1 cellular context compared by ENCODE assay signal in the genomic region with DNA sequence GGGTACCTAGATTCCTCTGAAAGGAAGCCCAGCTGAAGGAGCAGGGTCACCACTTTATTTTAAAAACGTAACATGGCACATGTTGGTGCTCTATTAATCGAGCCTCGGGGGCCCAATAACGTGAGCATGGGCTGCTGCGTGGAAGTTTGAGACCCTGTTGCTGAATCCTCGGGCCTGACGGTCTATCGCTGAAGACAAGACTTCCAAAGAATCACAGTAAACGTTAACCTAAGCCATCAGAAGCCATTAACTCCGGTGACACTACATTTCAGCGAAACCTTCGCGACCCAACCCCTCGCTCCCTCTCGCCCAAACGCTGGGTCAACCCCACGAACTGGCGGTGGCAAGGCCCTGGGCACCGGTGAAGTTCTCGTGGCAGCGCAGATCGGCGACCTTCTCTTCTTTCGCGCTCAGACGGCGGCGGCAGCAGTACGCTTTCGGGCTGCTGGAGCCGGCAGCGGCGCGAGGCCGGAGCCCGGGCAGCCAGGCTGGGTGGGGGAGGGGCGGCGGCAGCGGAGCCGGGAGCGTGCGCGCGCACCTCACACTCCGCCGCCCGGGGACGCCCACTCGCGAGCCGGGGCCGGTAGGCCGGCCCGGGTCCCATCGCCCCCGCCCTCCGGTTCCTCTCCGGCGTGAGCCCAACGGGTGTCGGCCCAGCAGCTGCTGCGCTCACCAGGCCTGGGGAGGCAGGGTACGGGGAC.
TF ChIP-seq lines count a peak whose summit lies in the region.

No MANE protein-coding gene starts in this region.

TF ChIP-seq in K562, 482 proteins besides CTCF, POLR2A, EP300 and RAD21 (continued from another document and continues in another):
- peak; percentile 85 for TF ChIP-seq SAP30 (IDR thresholded peaks at IDR 0.05; ENCODE audit: borderline replicate concordance, insufficient read depth, low read depth, low read length, poor library complexity, severe bottlenecking)
- TF ChIP-seq, protein P1, sequence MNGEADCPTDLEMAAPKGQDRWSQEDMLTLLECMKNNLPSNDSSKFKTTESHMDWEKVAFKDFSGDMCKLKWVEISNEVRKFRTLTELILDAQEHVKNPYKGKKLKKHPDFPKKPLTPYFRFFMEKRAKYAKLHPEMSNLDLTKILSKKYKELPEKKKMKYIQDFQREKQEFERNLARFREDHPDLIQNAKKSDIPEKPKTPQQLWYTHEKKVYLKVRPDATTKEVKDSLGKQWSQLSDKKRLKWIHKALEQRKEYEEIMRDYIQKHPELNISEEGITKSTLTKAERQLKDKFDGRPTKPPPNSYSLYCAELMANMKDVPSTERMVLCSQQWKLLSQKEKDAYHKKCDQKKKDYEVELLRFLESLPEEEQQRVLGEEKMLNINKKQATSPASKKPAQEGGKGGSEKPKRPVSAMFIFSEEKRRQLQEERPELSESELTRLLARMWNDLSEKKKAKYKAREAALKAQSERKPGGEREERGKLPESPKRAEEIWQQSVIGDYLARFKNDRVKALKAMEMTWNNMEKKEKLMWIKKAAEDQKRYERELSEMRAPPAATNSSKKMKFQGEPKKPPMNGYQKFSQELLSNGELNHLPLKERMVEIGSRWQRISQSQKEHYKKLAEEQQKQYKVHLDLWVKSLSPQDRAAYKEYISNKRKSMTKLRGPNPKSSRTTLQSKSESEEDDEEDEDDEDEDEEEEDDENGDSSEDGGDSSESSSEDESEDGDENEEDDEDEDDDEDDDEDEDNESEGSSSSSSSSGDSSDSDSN (IDR thresholded peaks at IDR 0.05; ENCODE audit: borderline replicate concordance in 1 of 2, low read depth in 2 of 2, low read length in 2 of 2): peak; percentile 23 to 66; a peak in 1 of 4 replicates
- TF ChIP-seq IFI16 (CRISPR knock-in tag; IDR thresholded peaks at IDR 0.05): no peak
- TF ChIP-seq ZC3H8 (IDR thresholded peaks at IDR 0.05): no peak
- TF ChIP-seq, protein P2, sequence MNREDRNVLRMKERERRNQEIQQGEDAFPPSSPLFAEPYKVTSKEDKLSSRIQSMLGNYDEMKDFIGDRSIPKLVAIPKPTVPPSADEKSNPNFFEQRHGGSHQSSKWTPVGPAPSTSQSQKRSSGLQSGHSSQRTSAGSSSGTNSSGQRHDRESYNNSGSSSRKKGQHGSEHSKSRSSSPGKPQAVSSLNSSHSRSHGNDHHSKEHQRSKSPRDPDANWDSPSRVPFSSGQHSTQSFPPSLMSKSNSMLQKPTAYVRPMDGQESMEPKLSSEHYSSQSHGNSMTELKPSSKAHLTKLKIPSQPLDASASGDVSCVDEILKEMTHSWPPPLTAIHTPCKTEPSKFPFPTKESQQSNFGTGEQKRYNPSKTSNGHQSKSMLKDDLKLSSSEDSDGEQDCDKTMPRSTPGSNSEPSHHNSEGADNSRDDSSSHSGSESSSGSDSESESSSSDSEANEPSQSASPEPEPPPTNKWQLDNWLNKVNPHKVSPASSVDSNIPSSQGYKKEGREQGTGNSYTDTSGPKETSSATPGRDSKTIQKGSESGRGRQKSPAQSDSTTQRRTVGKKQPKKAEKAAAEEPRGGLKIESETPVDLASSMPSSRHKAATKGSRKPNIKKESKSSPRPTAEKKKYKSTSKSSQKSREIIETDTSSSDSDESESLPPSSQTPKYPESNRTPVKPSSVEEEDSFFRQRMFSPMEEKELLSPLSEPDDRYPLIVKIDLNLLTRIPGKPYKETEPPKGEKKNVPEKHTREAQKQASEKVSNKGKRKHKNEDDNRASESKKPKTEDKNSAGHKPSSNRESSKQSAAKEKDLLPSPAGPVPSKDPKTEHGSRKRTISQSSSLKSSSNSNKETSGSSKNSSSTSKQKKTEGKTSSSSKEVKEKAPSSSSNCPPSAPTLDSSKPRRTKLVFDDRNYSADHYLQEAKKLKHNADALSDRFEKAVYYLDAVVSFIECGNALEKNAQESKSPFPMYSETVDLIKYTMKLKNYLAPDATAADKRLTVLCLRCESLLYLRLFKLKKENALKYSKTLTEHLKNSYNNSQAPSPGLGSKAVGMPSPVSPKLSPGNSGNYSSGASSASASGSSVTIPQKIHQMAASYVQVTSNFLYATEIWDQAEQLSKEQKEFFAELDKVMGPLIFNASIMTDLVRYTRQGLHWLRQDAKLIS (CRISPR knock-in tag; IDR thresholded peaks at IDR 0.05): no peak
- TF ChIP-seq HNRNPLL (IDR thresholded peaks at IDR 0.05; ENCODE audit: low read depth, low read length, poor library complexity, severe bottlenecking): no peak
- TF ChIP-seq, protein P3, sequence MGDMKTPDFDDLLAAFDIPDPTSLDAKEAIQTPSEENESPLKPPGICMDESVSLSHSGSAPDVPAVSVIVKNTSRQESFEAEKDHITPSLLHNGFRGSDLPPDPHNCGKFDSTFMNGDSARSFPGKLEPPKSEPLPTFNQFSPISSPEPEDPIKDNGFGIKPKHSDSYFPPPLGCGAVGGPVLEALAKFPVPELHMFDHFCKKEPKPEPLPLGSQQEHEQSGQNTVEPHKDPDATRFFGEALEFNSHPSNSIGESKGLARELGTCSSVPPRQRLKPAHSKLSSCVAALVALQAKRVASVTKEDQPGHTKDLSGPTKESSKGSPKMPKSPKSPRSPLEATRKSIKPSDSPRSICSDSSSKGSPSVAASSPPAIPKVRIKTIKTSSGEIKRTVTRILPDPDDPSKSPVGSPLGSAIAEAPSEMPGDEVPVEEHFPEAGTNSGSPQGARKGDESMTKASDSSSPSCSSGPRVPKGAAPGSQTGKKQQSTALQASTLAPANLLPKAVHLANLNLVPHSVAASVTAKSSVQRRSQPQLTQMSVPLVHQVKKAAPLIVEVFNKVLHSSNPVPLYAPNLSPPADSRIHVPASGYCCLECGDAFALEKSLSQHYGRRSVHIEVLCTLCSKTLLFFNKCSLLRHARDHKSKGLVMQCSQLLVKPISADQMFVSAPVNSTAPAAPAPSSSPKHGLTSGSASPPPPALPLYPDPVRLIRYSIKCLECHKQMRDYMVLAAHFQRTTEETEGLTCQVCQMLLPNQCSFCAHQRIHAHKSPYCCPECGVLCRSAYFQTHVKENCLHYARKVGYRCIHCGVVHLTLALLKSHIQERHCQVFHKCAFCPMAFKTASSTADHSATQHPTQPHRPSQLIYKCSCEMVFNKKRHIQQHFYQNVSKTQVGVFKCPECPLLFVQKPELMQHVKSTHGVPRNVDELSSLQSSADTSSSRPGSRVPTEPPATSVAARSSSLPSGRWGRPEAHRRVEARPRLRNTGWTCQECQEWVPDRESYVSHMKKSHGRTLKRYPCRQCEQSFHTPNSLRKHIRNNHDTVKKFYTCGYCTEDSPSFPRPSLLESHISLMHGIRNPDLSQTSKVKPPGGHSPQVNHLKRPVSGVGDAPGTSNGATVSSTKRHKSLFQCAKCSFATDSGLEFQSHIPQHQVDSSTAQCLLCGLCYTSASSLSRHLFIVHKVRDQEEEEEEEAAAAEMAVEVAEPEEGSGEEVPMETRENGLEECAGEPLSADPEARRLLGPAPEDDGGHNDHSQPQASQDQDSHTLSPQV (IDR thresholded peaks at IDR 0.05): peak; percentile 73; the same call in 1 of the 2 replicates
- TF ChIP-seq ZNF282 (CRISPR knock-in tag; IDR thresholded peaks at IDR 0.05): peak; percentile 19; the same call in 1 of the 2 replicates
- TF ChIP-seq, protein P4, sequence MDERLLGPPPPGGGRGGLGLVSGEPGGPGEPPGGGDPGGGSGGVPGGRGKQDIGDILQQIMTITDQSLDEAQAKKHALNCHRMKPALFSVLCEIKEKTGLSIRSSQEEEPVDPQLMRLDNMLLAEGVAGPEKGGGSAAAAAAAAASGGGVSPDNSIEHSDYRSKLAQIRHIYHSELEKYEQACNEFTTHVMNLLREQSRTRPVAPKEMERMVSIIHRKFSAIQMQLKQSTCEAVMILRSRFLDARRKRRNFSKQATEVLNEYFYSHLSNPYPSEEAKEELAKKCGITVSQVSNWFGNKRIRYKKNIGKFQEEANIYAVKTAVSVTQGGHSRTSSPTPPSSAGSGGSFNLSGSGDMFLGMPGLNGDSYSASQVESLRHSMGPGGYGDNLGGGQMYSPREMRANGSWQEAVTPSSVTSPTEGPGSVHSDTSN (CRISPR knock-in tag; IDR thresholded peaks at IDR 0.05; ENCODE audit: low read depth): no peak
- TF ChIP-seq, protein P4 (tag; conservative IDR thresholded peaks at IDR 0.05; ENCODE audit: low read depth): no peak
- peak; percentile 95 for TF ChIP-seq ZFX (CRISPR knock-in tag; IDR thresholded peaks at IDR 0.05)
- TF ChIP-seq ZBED1 (IDR thresholded peaks at IDR 0.05): peak; percentile 67; the same call in 1 of the 2 replicates
- TF ChIP-seq MTF1 (CRISPR knock-in tag; IDR thresholded peaks at IDR 0.05; ENCODE audit: borderline replicate concordance): no peak
- 0 out of 2 replicates have a peak, but pooled peaks have one; percentile 7 for TF ChIP-seq ZBTB1 (CRISPR knock-in tag; IDR thresholded peaks at IDR 0.05; ENCODE audit: borderline replicate concordance, low read depth)
- peak; percentile 12; the same call in 1 of the 2 replicates for TF ChIP-seq CBFA2T3 (IDR thresholded peaks at IDR 0.05)
- peak; percentile 76 for TF ChIP-seq OTX1 (CRISPR knock-in tag; IDR thresholded peaks at IDR 0.05)
- peak; percentile 18 for TF ChIP-seq NFIC (IDR thresholded peaks at IDR 0.05)
- peak; percentile 47; the same call in 1 of the 2 replicates for TF ChIP-seq BHLHE40 (IDR thresholded peaks at IDR 0.05; ENCODE audit: low read length)
- no peak for TF ChIP-seq ZNF316 (IDR thresholded peaks at IDR 0.05)
- peak; percentile 35 to 77; a peak in 2 of 4 replicates for TF ChIP-seq TEAD1 (CRISPR knock-in tag; IDR thresholded peaks at IDR 0.05)
- peak; percentile 35 for TF ChIP-seq JUND (IDR thresholded peaks at IDR 0.05; ENCODE audit: borderline replicate concordance, low read depth, low read length)
- TF ChIP-seq JUND (tag; IDR thresholded peaks at IDR 0.05; ENCODE audit: borderline replicate concordance, low read depth, low read length): no peak
- TF ChIP-seq SMC3 (conservative IDR thresholded peaks at IDR 0.05; ENCODE audit: insufficient read depth, low read depth, low read length): no peak
- TF ChIP-seq, protein P5, sequence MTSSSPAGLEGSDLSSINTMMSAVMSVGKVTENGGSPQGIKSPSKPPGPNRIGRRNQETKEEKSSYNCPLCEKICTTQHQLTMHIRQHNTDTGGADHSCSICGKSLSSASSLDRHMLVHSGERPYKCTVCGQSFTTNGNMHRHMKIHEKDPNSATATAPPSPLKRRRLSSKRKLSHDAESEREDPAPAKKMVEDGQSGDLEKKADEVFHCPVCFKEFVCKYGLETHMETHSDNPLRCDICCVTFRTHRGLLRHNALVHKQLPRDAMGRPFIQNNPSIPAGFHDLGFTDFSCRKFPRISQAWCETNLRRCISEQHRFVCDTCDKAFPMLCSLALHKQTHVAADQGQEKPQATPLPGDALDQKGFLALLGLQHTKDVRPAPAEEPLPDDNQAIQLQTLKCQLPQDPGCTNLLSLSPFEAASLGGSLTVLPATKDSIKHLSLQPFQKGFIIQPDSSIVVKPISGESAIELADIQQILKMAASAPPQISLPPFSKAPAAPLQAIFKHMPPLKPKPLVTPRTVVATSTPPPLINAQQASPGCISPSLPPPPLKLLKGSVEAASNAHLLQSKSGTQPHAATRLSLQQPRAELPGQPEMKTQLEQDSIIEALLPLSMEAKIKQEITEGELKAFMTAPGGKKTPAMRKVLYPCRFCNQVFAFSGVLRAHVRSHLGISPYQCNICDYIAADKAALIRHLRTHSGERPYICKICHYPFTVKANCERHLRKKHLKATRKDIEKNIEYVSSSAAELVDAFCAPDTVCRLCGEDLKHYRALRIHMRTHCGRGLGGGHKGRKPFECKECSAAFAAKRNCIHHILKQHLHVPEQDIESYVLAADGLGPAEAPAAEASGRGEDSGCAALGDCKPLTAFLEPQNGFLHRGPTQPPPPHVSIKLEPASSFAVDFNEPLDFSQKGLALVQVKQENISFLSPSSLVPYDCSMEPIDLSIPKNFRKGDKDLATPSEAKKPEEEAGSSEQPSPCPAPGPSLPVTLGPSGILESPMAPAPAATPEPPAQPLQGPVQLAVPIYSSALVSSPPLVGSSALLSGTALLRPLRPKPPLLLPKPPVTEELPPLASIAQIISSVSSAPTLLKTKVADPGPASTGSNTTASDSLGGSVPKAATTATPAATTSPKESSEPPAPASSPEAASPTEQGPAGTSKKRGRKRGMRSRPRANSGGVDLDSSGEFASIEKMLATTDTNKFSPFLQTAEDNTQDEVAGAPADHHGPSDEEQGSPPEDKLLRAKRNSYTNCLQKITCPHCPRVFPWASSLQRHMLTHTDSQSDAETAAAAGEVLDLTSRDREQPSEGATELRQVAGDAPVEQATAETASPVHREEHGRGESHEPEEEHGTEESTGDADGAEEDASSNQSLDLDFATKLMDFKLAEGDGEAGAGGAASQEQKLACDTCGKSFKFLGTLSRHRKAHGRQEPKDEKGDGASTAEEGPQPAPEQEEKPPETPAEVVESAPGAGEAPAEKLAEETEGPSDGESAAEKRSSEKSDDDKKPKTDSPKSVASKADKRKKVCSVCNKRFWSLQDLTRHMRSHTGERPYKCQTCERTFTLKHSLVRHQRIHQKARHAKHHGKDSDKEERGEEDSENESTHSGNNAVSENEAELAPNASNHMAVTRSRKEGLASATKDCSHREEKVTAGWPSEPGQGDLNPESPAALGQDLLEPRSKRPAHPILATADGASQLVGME (CRISPR knock-in tag; IDR thresholded peaks at IDR 0.05): no peak
- TF ChIP-seq SAFB (IDR thresholded peaks at IDR 0.05; ENCODE audit: borderline replicate concordance, low read depth, low read length): peak; percentile 89
- TF ChIP-seq BRD4 (IDR thresholded peaks at IDR 0.05): peak; percentile 82
- TF ChIP-seq HIVEP1 (CRISPR knock-in tag; IDR thresholded peaks at IDR 0.05): no peak
- TF ChIP-seq POLR2H (tag; IDR thresholded peaks at IDR 0.05; ENCODE audit: low read depth): peak; percentile 67; the same call in 1 of the 2 replicates
- TF ChIP-seq, protein P6, sequence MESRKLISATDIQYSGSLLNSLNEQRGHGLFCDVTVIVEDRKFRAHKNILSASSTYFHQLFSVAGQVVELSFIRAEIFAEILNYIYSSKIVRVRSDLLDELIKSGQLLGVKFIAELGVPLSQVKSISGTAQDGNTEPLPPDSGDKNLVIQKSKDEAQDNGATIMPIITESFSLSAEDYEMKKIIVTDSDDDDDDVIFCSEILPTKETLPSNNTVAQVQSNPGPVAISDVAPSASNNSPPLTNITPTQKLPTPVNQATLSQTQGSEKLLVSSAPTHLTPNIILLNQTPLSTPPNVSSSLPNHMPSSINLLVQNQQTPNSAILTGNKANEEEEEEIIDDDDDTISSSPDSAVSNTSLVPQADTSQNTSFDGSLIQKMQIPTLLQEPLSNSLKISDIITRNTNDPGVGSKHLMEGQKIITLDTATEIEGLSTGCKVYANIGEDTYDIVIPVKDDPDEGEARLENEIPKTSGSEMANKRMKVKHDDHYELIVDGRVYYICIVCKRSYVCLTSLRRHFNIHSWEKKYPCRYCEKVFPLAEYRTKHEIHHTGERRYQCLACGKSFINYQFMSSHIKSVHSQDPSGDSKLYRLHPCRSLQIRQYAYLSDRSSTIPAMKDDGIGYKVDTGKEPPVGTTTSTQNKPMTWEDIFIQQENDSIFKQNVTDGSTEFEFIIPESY (CRISPR knock-in tag; IDR thresholded peaks at IDR 0.05): 0 out of 2 replicates have a peak, but pooled peaks have one; percentile 10
- TF ChIP-seq ZNF354B (CRISPR knock-in tag; IDR thresholded peaks at IDR 0.05): no peak
- no peak for TF ChIP-seq ZNF232 (CRISPR knock-in tag; IDR thresholded peaks at IDR 0.05)
- TF ChIP-seq GABPA (tag; conservative IDR thresholded peaks at IDR 0.05; ENCODE audit: low read depth): no peak
- TF ChIP-seq PTRF (tag; IDR thresholded peaks at IDR 0.05): no peak
- TF ChIP-seq NBN (IDR thresholded peaks at IDR 0.05; ENCODE audit: low read depth): peak; percentile 67; the same call in 1 of the 2 replicates
- no peak for TF ChIP-seq FOXA1 (IDR thresholded peaks at IDR 0.05; ENCODE audit: borderline replicate concordance)
